ENCODE assay signal across 15 cellular contexts in genomic region chr18:59033361-59033760, GRCh38.
"Had no signal": no experiment of that assay in that cellular context is flagged by ENCODE, and none has a peak within 500 bp of the region (broad histone marks: within the 10 kb centered on the region; RNA-seq: fewer than 3 reads in every experiment).

No MANE protein-coding gene starts in this region.

- H3K27me3 ChIP-seq: gastroesophageal sphincter, neural progenitor cell, stomach had no signal

- H3K9me3 Mint-ChIP-seq: activated naive CD8-positive, alpha-beta T cell treated with anti-CD3 and anti-CD28 coated beads for 36 hours; activated T-cell treated with anti-CD3 and anti-CD28 coated beads, Interleukin-2, amount 50 U/mL, for 4 hours; mesothelial cell of epicardium; neural progenitor cell had no signal

- H3K4me2 ChIP-seq: neural progenitor cell had no signal

- H3K27ac ChIP-seq: gastroesophageal sphincter, neural progenitor cell, stomach, thoracic aorta had no signal

- DNase-seq: activated CD4-positive, alpha-beta T cell treated with anti-CD3 and anti-CD28 coated beads for 1 hour; activated CD4-positive, alpha-beta T cell treated with anti-CD3 and anti-CD28 coated beads, Interleukin-2, amount 50 U/mL, for 48 hours; activated effector memory CD4-positive, alpha-beta T cell treated with anti-CD3 and anti-CD28 coated beads, Interleukin-2, amount 50 U/mL, for 16 hours; activated naive CD8-positive, alpha-beta T cell treated with anti-CD3 and anti-CD28 coated beads for 36 hours; activated T-cell treated with anti-CD3 and anti-CD28 coated beads, Interleukin-2, amount 50 U/mL, for 4 hours; aorta; kidney glomerular epithelial cell; retina; stimulated activated CD4-positive, alpha-beta T cell treated with anti-CD3 and anti-CD28 coated beads, Interleukin-15, amount 100 ng/mL, for 24 hours; stimulated activated CD4-positive, alpha-beta T cell treated with anti-CD3 and anti-CD28 coated beads, Interleukin-4, amount 100 ng/mL, for 4 hours; stomach had no signal

- H3K9ac ChIP-seq: neural progenitor cell had no signal

- ATAC-seq: activated T-cell treated with anti-CD3 and anti-CD28 coated beads, Interleukin-2, amount 50 U/mL, for 4 hours; gastroesophageal sphincter had no signal

- H3K4me1 ChIP-seq: gastroesophageal sphincter, stomach had no signal

- H3K9me3 ChIP-seq: gastroesophageal sphincter, stomach, thoracic aorta had no signal

- H3K27ac Mint-ChIP-seq: activated naive CD8-positive, alpha-beta T cell treated with anti-CD3 and anti-CD28 coated beads for 36 hours; mesothelial cell of epicardium; neural progenitor cell had no signal

- H2AFZ ChIP-seq: neural progenitor cell had no signal

- H3K36me3 Mint-ChIP-seq: activated naive CD8-positive, alpha-beta T cell treated with anti-CD3 and anti-CD28 coated beads for 36 hours; mesothelial cell of epicardium; neural progenitor cell had no signal

- H3K36me3 ChIP-seq: gastroesophageal sphincter, neural progenitor cell, stomach, thoracic aorta had no signal

- H3K4me3 ChIP-seq: gastroesophageal sphincter, neural progenitor cell, stomach, thoracic aorta had no signal
